ENCODE assay signal across 12 cellular contexts in genomic region chr4:75251547-75251946, GRCh38.
DNase-seq lines count a peak whose midpoint lies in the region; ATAC-seq and TF ChIP-seq lines count a peak whose summit lies in the region.
"Had no signal": no experiment of that assay in that cellular context is flagged by ENCODE, and none has a peak within 500 bp of the region (broad histone marks: within the 10 kb centered on the region; RNA-seq: fewer than 3 reads in every experiment).

No MANE protein-coding gene starts in this region.

- no peaks in the 10 kb centered on the region for H3K27me3 ChIP-seq in gastroesophageal sphincter
- H3K27me3 ChIP-seq: sigmoid colon, SJSA1, upper lobe of right lung had no signal

- H3K4me1 Mint-ChIP-seq in stimulated activated naive B cell treated with anti-CD40 and anti-IgM and Interleukin-4, amounts not matched to agents 10 μg/mL and 1 μg/mL and 100 μg/mL, for 72 hours: peaks cover 10 to 16% of the 10 kb centered on the region in 2 donors

- no peak for TF ChIP-seq CTCF in gastroesophageal sphincter (IDR thresholded peaks at IDR 0.05)

- peak; percentile 80 for ATAC-seq in GM18870 (IDR thresholded peaks at IDR 0.05; ENCODE audit: unreplicated experiment)
- ATAC-seq in GM21786 (IDR thresholded peaks at IDR 0.05; ENCODE audit: unreplicated experiment): peak; percentile 86
- peak; percentile 89 for ATAC-seq in HG03378 (IDR thresholded peaks at IDR 0.05; ENCODE audit: unreplicated experiment)
- peak; percentile 96 to 98 for ATAC-seq in stimulated activated naive B cell treated with anti-CD40 and anti-IgM and Interleukin-4, amounts not matched to agents 10 μg/mL and 1 μg/mL and 100 μg/mL, for 72 hours (replicated peaks)
- ATAC-seq in gastroesophageal sphincter: no peak
- ATAC-seq: upper lobe of right lung had no signal

- TF ChIP-seq POLR2A in gastroesophageal sphincter (IDR thresholded peaks at IDR 0.05): no peak

- H3K4me3 ChIP-seq in gastroesophageal sphincter: no peak overlapping the region
- H3K4me3 ChIP-seq: sigmoid colon, SJSA1, upper lobe of right lung had no signal

- no peaks in the 10 kb centered on the region for H3K9me3 ChIP-seq in gastroesophageal sphincter
- H3K9me3 ChIP-seq: sigmoid colon, SJSA1, upper lobe of right lung had no signal

- peaks cover 0 to 2% of the 10 kb centered on the region in 2 donors for H3K36me3 Mint-ChIP-seq in stimulated activated naive B cell treated with anti-CD40 and anti-IgM and Interleukin-4, amounts not matched to agents 10 μg/mL and 1 μg/mL and 100 μg/mL, for 72 hours

- H3K4me3 Mint-ChIP-seq in stimulated activated naive B cell treated with anti-CD40 and anti-IgM and Interleukin-4, amounts not matched to agents 10 μg/mL and 1 μg/mL and 100 μg/mL, for 72 hours: no peak overlapping the region

- 62 to 95% methylated on average over 2 to 3 of the region's 3 CpGs for WGBS in gastroesophageal sphincter (ENCODE audit: low coverage in 1 of 2), 2 donors

- H3K27me3 Mint-ChIP-seq in stimulated activated naive B cell treated with anti-CD40 and anti-IgM and Interleukin-4, amounts not matched to agents 10 μg/mL and 1 μg/mL and 100 μg/mL, for 72 hours: peaks cover 7 to 11% of the 10 kb centered on the region in 2 donors

- peaks cover 4% of the 10 kb centered on the region in 2 donors for H3K9me3 Mint-ChIP-seq in stimulated activated naive B cell treated with anti-CD40 and anti-IgM and Interleukin-4, amounts not matched to agents 10 μg/mL and 1 μg/mL and 100 μg/mL, for 72 hours

- H3K27ac Mint-ChIP-seq in stimulated activated naive B cell treated with anti-CD40 and anti-IgM and Interleukin-4, amounts not matched to agents 10 μg/mL and 1 μg/mL and 100 μg/mL, for 72 hours: no peak overlapping the region

- TF ChIP-seq EP300 in gastroesophageal sphincter (IDR thresholded peaks at IDR 0.05): no peak

- peak; percentile 19 for DNase-seq in stimulated activated naive B cell treated with anti-CD40 and anti-IgM and Interleukin-4, amounts not matched to agents 10 μg/mL and 1 μg/mL and 100 μg/mL, for 72 hours
- DNase-seq in nucleus accumbens (lab: John Stamatoyannopoulos, UW): no peak
- DNase-seq in stimulated activated CD4-positive, alpha-beta T cell treated with anti-CD3 and anti-CD28 coated beads, Interleukin-2, amount 100 ng/mL, for 24 hours: no peak
- DNase-seq: activated gamma-delta T cell treated with Interleukin-2 at 50 U/mL for 16 hours, COR-L47, sigmoid colon, upper lobe of right lung had no signal

- no peaks in the 10 kb centered on the region for H3K4me1 ChIP-seq in gastroesophageal sphincter
- H3K4me1 ChIP-seq: upper lobe of right lung had no signal

- H3K36me3 ChIP-seq in gastroesophageal sphincter: no peaks in the 10 kb centered on the region
- H3K36me3 ChIP-seq: sigmoid colon, SJSA1, upper lobe of right lung had no signal

- no peak overlapping the region for H3K27ac ChIP-seq in gastroesophageal sphincter
- H3K27ac ChIP-seq: sigmoid colon, SJSA1, upper lobe of right lung had no signal
